29 cellular contexts compared by ENCODE assay signal in the genomic region with DNA sequence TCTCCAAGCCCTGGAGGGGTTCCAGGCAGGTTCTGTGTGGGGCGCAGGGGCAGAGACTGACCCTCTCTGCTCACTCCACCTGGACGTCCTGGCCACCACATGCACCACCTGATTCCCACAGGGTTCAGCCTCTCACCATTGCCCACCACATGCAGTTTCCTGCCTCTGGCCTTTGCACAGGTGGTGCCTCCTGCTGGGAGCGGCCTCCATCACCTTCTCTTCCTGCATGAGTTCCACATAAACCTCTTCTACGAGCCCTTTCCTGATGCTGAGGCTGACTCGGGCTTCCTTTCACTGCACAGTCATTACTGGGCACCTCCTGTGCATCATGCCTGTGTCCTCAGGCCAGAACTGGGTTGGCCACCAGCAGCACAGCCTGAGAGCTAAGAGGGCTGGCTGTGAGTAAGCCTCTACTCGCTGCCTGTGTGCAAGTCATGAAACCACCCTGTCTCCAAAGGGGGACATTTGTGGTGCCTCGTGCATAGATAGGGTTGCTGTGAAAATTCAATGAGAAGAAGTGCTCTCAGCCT. TPM values are rescaled to one million over a fixed set of nuclear protein-coding genes. Genes with fewer than 3 reads are reported as not detected.
A peak's percentile ranks its signal among the peaks of the same experiment; 100 is the strongest.
DNase-seq lines count a peak whose midpoint lies in the region; ATAC-seq, FAIRE-seq and TF ChIP-seq lines count a peak whose summit lies in the region.
"Had no signal": no experiment of that assay in that cellular context is flagged by ENCODE, and none has a peak within 500 bp of the region (broad histone marks: within the 10 kb centered on the region; RNA-seq: fewer than 3 reads in every experiment).

No MANE protein-coding gene starts in this region.

- H3K9me2 ChIP-seq in GM23248 (ENCODE audit: insufficient read depth), result no peaks in the 10 kb centered on the region

- TF ChIP-seq CTCF in bronchial epithelial cell (IDR thresholded peaks at IDR 0.05; ENCODE audit: insufficient read depth, low read length, severe bottlenecking), result no peak
- TF ChIP-seq CTCF in osteoblast (IDR thresholded peaks at IDR 0.05; ENCODE audit: extremely low read depth, low read depth, low read length), result no peak
- no peak for TF ChIP-seq CTCF in omental fat pad (IDR thresholded peaks at IDR 0.05)
- TF ChIP-seq CTCF in sigmoid colon (IDR thresholded peaks at IDR 0.05), result no peak

- WGBS in GM23248 (ENCODE audit: low coverage in 1 of 2, low lambda C conversion rate in 2 of 2, missing lambda C conversion rate in 2 of 2), 2 experiments, result 75 to 82% methylated on average over 7 of the region's 7 CpGs
- 90 to 93% methylated on average over 7 of the region's 7 CpGs for WGBS in sigmoid colon, 2 donors

- intact Hi-C loops in sigmoid colon (cut with DNase I), result no loop called here

- no peaks in the 10 kb centered on the region for H3K79me2 ChIP-seq in GM23248 (ENCODE audit: insufficient read depth)
- H3K79me2 ChIP-seq in osteoblast (ENCODE audit: insufficient read depth, low read length), result no peaks in the 10 kb centered on the region

- no peaks in the 10 kb centered on the region for H3F3A ChIP-seq in GM23248 (ENCODE audit: insufficient read depth)

- H3K4me2 ChIP-seq in GM23248 (ENCODE audit: unreplicated experiment) (no peak overlapping the region), osteoblast (ENCODE audit: insufficient read depth, low read length) (no peak overlapping the region)

- no peaks in the 10 kb centered on the region for H4K20me1 ChIP-seq in GM23248 (ENCODE audit: insufficient read depth)
- H4K20me1 ChIP-seq in osteoblast (ENCODE audit: insufficient read depth, low read length), result no peaks in the 10 kb centered on the region

- TF ChIP-seq POLR2A in sigmoid colon (IDR thresholded peaks at IDR 0.05), result no peak

- FAIRE-seq in bronchial epithelial cell (lab: Jason Lieb, UNC), result no peak
- FAIRE-seq: astrocyte, keratinocyte had no signal

- no peak overlapping the region for H3K9ac ChIP-seq in GM23248

- H3K9me3 ChIP-seq in GM23248 (ENCODE audit: low read depth), result no peaks in the 10 kb centered on the region
- no peaks in the 10 kb centered on the region for H3K9me3 ChIP-seq in osteoblast (ENCODE audit: low read depth, low read length)
- H3K9me3 ChIP-seq in sigmoid colon, result no peaks in the 10 kb centered on the region
- H3K9me3 ChIP-seq: heart left ventricle, neutrophil, prostate gland, tibial nerve had no signal

- no peak overlapping the region for H3K27ac ChIP-seq in GM23248
- H3K27ac ChIP-seq in osteoblast (ENCODE audit: low read depth, low read length), result no peak overlapping the region
- no peak overlapping the region for H3K27ac ChIP-seq in sigmoid colon
- H3K27ac ChIP-seq: C4-2B, coronary artery, heart left ventricle, neutrophil, prostate gland, tibial nerve, VCaP had no signal

- no peaks in the 10 kb centered on the region for H3K4me1 ChIP-seq in GM23248 (ENCODE audit: insufficient read depth)
- no peaks in the 10 kb centered on the region for H3K4me1 ChIP-seq in osteoblast (ENCODE audit: insufficient read depth, low read length)
- no peaks in the 10 kb centered on the region for H3K4me1 ChIP-seq in sigmoid colon
- H3K4me1 ChIP-seq: heart left ventricle, prostate gland, tibial nerve had no signal

- DNase-seq in GM23248 (peak; percentile 60), NCI-H146 (lab: John Stamatoyannopoulos, UW) (peak; percentile 15), bronchial epithelial cell (ENCODE audit: low read depth) (peak; percentile 62), osteoblast (ENCODE audit: insufficient read length, low spot score, missing footprints) (peak; percentile 76), omental fat pad (ENCODE audit: low spot score) (no peak), sigmoid colon (no peak)
- DNase-seq: activated CD4-positive, alpha-beta T cell treated with anti-CD3 and anti-CD28 coated beads, Interleukin-2, amount 10 ng/mL, durations not matched to agents 24 days and 14 days; activated effector memory CD4-positive, alpha-beta T cell treated with anti-CD3 and anti-CD28 coated beads, Interleukin-2, amount 50 U/mL, for 16 hours; activated T-cell treated with anti-CD3 and anti-CD28 coated beads, Interleukin-2, amount 50 U/mL, for 1 hour; Calu3; DMS79; effector CD8-positive, alpha-beta T cell; GF-D8; heart left ventricle; NCI-H1436; NCI-H226; SHP77 treated with DMSO at 0.1 percent for 48 hours; stimulated activated CD4-positive, alpha-beta T cell treated with anti-CD3 and anti-CD28 coated beads, Interleukin-12 subunit alpha, Interleukin-12 subunit beta, amount 100 ng/mL, for 4 hours; stimulated activated CD4-positive, alpha-beta T cell treated with anti-CD3 and anti-CD28 coated beads, Interleukin-2, amount 100 ng/mL, for 48 hours had no signal

- H3K4me3 ChIP-seq in GM23248 (no peak overlapping the region), bronchial epithelial cell (ENCODE audit: low read depth, low read length) (no peak overlapping the region), osteoblast (ENCODE audit: insufficient read depth, low read length) (no peak overlapping the region), sigmoid colon (no peak overlapping the region)
- H3K4me3 ChIP-seq: coronary artery, heart left ventricle, prostate gland, tibial nerve had no signal

- no peak overlapping the region for H2AFZ ChIP-seq in GM23248
- H2AFZ ChIP-seq in osteoblast (ENCODE audit: low read length), result no peak overlapping the region

- no peak for TF ChIP-seq EP300 in sigmoid colon (IDR thresholded peaks at IDR 0.05)

- ATAC-seq in omental fat pad (ENCODE audit: low FRiP score), result no peak
- ATAC-seq in HG03135 (IDR thresholded peaks at IDR 0.05; ENCODE audit: unreplicated experiment), result no peak
- ATAC-seq: heart left ventricle, sciatic nerve had no signal

- no peaks in the 10 kb centered on the region for H3K36me3 ChIP-seq in GM23248 (ENCODE audit: low read depth)
- H3K36me3 ChIP-seq in bronchial epithelial cell (ENCODE audit: control insufficient read depth, insufficient read depth, low read length), result peaks cover 7% of the 10 kb centered on the region
- H3K36me3 ChIP-seq in osteoblast (ENCODE audit: insufficient read depth, low read length), result no peaks in the 10 kb centered on the region
- peaks cover 0 to 51% (median 14%) of the 10 kb centered on the region in 4 donors for H3K36me3 ChIP-seq in sigmoid colon

- in situ Hi-C loops in GM23248 (cut with MboI), result no loop called here

- H3K27me3 ChIP-seq in GM23248 (replicated peaks; ENCODE audit: insufficient read depth) (no peaks in the 10 kb centered on the region), bronchial epithelial cell (ENCODE audit: control insufficient read depth, insufficient read depth, low read length) (no peaks in the 10 kb centered on the region), osteoblast (ENCODE audit: insufficient read depth, low read length) (no peaks in the 10 kb centered on the region), sigmoid colon (no peaks in the 10 kb centered on the region)
- H3K27me3 ChIP-seq: heart left ventricle, neutrophil, tibial nerve had no signal

RNA-seq across cellular contexts. Expression of a gene that starts 19.9 kb away (rescaled TPM):
- 40.1 and 50.1 TPM in 2 replicates for total RNA-seq in GM23248 (2014; rRNA removed; shearing (Covaris generic))
- polyA plus RNA-seq in GM23248 (2016; fragmentation: Nextera tagmentation; extraction: Ambion mirVana) (28.7 and 30.5 TPM in 2 replicates), sigmoid colon (10 to 100 TPM in 1 of 3 donors, 1 to 10 TPM in 2; 3.0 to 18.7 (median 3.0) TPM)
- total RNA-seq in bronchial epithelial cell (4.7 and 8.3 TPM in 2 replicates), osteoblast (26.8 and 28.2 TPM in 2 replicates), omental fat pad (10 to 100 TPM; 21.2 to 33.3 (median 27.2) TPM), sigmoid colon (10 to 100 TPM; 12.7 to 24.3 (median 20.2) TPM)

RNA-seq across cellular contexts. Expression of a gene that starts 45.6 kb away (rescaled TPM):
- 95.7 and 108 TPM in 2 replicates for total RNA-seq in GM23248 (2014; rRNA removed; shearing (Covaris generic))
- polyA plus RNA-seq in GM23248 (2016; fragmentation: Nextera tagmentation; extraction: Ambion mirVana), result 261 and 273 TPM in 2 replicates
- 69.5 and 127 TPM in 2 replicates for total RNA-seq in bronchial epithelial cell
- total RNA-seq in osteoblast, result 94.1 and 95.2 TPM in 2 replicates
- 100 to 1,000 TPM; 125 to 149 (median 140) TPM for total RNA-seq in omental fat pad
- 100 to 1,000 TPM; 196 to 226 (median 211) TPM for total RNA-seq in sigmoid colon
- 100 to 1,000 TPM; 252 to 261 (median 259) TPM for polyA plus RNA-seq in sigmoid colon

Comparison
In these comparisons a context has a peak if more than half of its experiments do, and no peak if none do; other contexts are left out.
1. DNase-seq: peak in GM23248 (single experiment), NCI-H146 (single experiment), bronchial epithelial cell (single experiment) and osteoblast (single experiment); none in omental fat pad (single experiment) and sigmoid colon (single experiment).